In the genomic region with DNA sequence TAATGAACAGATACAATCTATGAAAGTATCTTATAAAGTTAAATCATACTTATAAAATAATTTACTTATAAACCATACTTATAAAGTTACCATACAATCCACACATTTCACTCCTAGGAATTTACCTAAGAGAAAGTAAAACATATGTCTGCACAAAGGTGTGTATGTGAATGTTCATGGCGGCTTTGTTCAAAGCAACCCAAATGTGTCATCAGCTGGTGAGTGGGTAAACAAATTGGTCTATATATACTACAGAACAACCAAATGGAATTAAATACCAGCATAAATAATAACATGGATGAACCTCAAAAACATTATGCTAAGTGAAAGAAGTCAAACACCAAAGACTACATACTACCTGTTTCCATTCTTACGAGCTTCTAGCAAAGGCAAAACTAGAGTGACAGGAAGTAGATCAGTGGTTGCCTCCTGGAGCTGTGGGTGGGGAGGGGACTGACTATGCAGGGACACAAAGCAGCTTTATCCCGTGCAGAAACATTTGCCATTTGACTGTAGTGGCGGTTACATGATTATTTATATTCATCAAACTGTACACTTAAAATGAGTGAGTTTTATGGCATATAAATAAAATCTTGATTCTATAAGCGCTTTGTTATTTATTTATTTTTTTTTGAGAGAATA, we compare ENCODE assay signal across 10 cellular contexts. TPM values are rescaled to one million over a fixed set of nuclear protein-coding genes. Genes with fewer than 3 reads are reported as not detected.
A peak's percentile ranks its signal among the peaks of the same experiment; 100 is the strongest.
DNase-seq lines count a peak whose midpoint lies in the region; ATAC-seq, FAIRE-seq and TF ChIP-seq lines count a peak whose summit lies in the region.
"Had no signal": no experiment of that assay in that cellular context is flagged by ENCODE, and none has a peak within 500 bp of the region (broad histone marks: within the 10 kb centered on the region; RNA-seq: fewer than 3 reads in every experiment).

No MANE protein-coding gene starts in this region.

- H3K36me3 ChIP-seq in vagina, result no peaks in the 10 kb centered on the region
- no peaks in the 10 kb centered on the region for H3K36me3 ChIP-seq in colonic mucosa
- H3K36me3 ChIP-seq in kidney (ENCODE audit: control insufficient read depth in 1 of 2, insufficient read depth in 2 of 2, low read length in 2 of 2), result no peaks in the 10 kb centered on the region

- H3K9me3 Mint-ChIP-seq in activated CD4-positive, alpha-beta memory T cell treated with anti-CD3 and anti-CD28 coated beads, Interleukin-2, amount 10 ng/mL, durations not matched to agents 7 days and 5 days, result peaks cover 4% of the 10 kb centered on the region

- peaks cover 91% of the 10 kb centered on the region for H3K36me3 Mint-ChIP-seq in activated CD4-positive, alpha-beta memory T cell treated with anti-CD3 and anti-CD28 coated beads, Interleukin-2, amount 10 ng/mL, durations not matched to agents 7 days and 5 days (ENCODE audit: low read depth)

- FAIRE-seq in kidney (lab: Jason Lieb, UNC), result no peak

- H3K27me3 ChIP-seq in vagina, result no peaks in the 10 kb centered on the region
- no peaks in the 10 kb centered on the region for H3K27me3 ChIP-seq in colonic mucosa

- H3K4me3 ChIP-seq in vagina (no peak overlapping the region), colonic mucosa (no peak overlapping the region), kidney (ENCODE audit: low read length in 2 of 2) (no peak overlapping the region)

- no peak for TF ChIP-seq POLR2A in vagina (IDR thresholded peaks at IDR 0.05)

- intact Hi-C loops in vagina (cut with DNase I), result no loop called here
- intact Hi-C loops in colonic mucosa (cut with DNase I), result no loop called here
- intact Hi-C loops in kidney (cut with DNase I), result no loop called here

- CTCF ChIA-PET in activated CD4-positive, alpha-beta memory T cell treated with anti-CD3 and anti-CD28 coated beads, Interleukin-2, amount 10 ng/mL, durations not matched to agents 7 days and 5 days (lab: Charles Lee), result interaction anchor here (0.9 to 3.4 kb wide), 12 partner anchors 9 to 65 kb away, joined by 3 to 18 read pairs (median 6); a partner anchor contains a TSS

- H3K27ac Mint-ChIP-seq in activated CD4-positive, alpha-beta memory T cell treated with anti-CD3 and anti-CD28 coated beads, Interleukin-2, amount 10 ng/mL, durations not matched to agents 7 days and 5 days, result peak overlapping the region; percentile 82

- TF ChIP-seq CTCF in vagina (IDR thresholded peaks at IDR 0.05) (no peak), colonic mucosa (IDR thresholded peaks at IDR 0.05) (no peak), kidney (IDR thresholded peaks at IDR 0.05; ENCODE audit: borderline replicate concordance, extremely low read depth, insufficient read depth) (no peak)

- peak overlapping the region; percentile 35 for H3K4me3 Mint-ChIP-seq in activated CD4-positive, alpha-beta memory T cell treated with anti-CD3 and anti-CD28 coated beads, Interleukin-2, amount 10 ng/mL, durations not matched to agents 7 days and 5 days

- peaks cover 85% of the 10 kb centered on the region for H3K4me1 Mint-ChIP-seq in activated CD4-positive, alpha-beta memory T cell treated with anti-CD3 and anti-CD28 coated beads, Interleukin-2, amount 10 ng/mL, durations not matched to agents 7 days and 5 days

- H3K9me3 ChIP-seq in vagina, result no peaks in the 10 kb centered on the region
- no peaks in the 10 kb centered on the region for H3K9me3 ChIP-seq in colonic mucosa
- no peaks in the 10 kb centered on the region for H3K9me3 ChIP-seq in kidney (ENCODE audit: control insufficient read depth in 1 of 2, low read length in 2 of 2)

- POLR2A ChIA-PET in activated CD4-positive, alpha-beta memory T cell treated with anti-CD3 and anti-CD28 coated beads, Interleukin-2, amount 10 ng/mL, durations not matched to agents 7 days and 5 days (lab: Charles Lee), result interaction anchor here (1.0 to 35.8 kb wide), 9 partner anchors 9 to 123 kb away, joined by 3 to 1205 read pairs (median 12); a partner anchor contains a TSS

- H3K27ac ChIP-seq in vagina (peak overlapping the region; percentile 59), colonic mucosa (no peak overlapping the region), kidney (ENCODE audit: low read depth in 2 of 2, low read length in 2 of 2) (no peak overlapping the region)

- no peak overlapping the region for H3K9ac ChIP-seq in colonic mucosa (ENCODE audit: low read depth in 2 of 2, low read length in 2 of 2)
- no peak overlapping the region for H3K9ac ChIP-seq in kidney (ENCODE audit: low read length in 2 of 2)

- H3K4me1 ChIP-seq in vagina (peaks cover 40% of the 10 kb centered on the region), colonic mucosa (no peaks in the 10 kb centered on the region), kidney (ENCODE audit: control insufficient read depth in 1 of 2, insufficient read depth in 1 of 2, low read depth in 1 of 2, low read length in 2 of 2) (peaks cover 0 to 8% of the 10 kb centered on the region in 2 donors)
- H3K4me1 ChIP-seq: Caco-2 had no signal

- ATAC-seq in GM21390 (IDR thresholded peaks at IDR 0.05; ENCODE audit: unreplicated experiment), result no peak

- no peaks in the 10 kb centered on the region for H3K27me3 Mint-ChIP-seq in activated CD4-positive, alpha-beta memory T cell treated with anti-CD3 and anti-CD28 coated beads, Interleukin-2, amount 10 ng/mL, durations not matched to agents 7 days and 5 days

- peak; percentile 60 for DNase-seq in stimulated activated CD4-positive, alpha-beta T cell treated with anti-CD3 and anti-CD28 coated beads, Interleukin-15, amount 100 ng/mL, for 24 hours
- DNase-seq in stimulated activated CD4-positive, alpha-beta T cell treated with anti-CD3 and anti-CD28 coated beads, Interleukin-4, amount 100 ng/mL, for 1 hour, result no peak
- DNase-seq in activated CD4-positive, alpha-beta memory T cell treated with anti-CD3 and anti-CD28 coated beads, Interleukin-2, amount 10 ng/mL, durations not matched to agents 7 days and 5 days, result peak; percentile 62
- DNase-seq in medulla oblongata (ENCODE audit: extremely low spot score) (peak; percentile 42), vagina (ENCODE audit: extremely low spot score in 2 of 2) (no peak), colonic mucosa (no peak), kidney (no peak)
- DNase-seq: Caco-2, RPMI8226 had no signal

RNA-seq across cellular contexts. Expression of a gene that starts 10.6 kb away (rescaled TPM):
- 10 to 100 TPM; 73.6 to 74.3 TPM for total RNA-seq in activated CD4-positive, alpha-beta memory T cell treated with anti-CD3 and anti-CD28 coated beads, Interleukin-2, amount 10 ng/mL, durations not matched to agents 7 days and 5 days
- total RNA-seq in vagina, result 6.9 TPM
- 1 to 10 TPM; 1.5 to 3.1 TPM for total RNA-seq in colonic mucosa
- total RNA-seq in kidney, result 10.9 TPM
- 3.1 TPM for polyA plus RNA-seq in kidney (ENCODE audit: insufficient read depth, low read depth, low replicate concordance)

RNA-seq across cellular contexts. Expression of a gene that starts 39.0 kb away (rescaled TPM):
- total RNA-seq in activated CD4-positive, alpha-beta memory T cell treated with anti-CD3 and anti-CD28 coated beads, Interleukin-2, amount 10 ng/mL, durations not matched to agents 7 days and 5 days, result 100 to 1,000 TPM; 229 TPM
- 44.9 TPM for total RNA-seq in vagina
- 10 to 100 TPM; 23.8 to 50.3 TPM for total RNA-seq in colonic mucosa
- total RNA-seq in kidney, result 17.4 TPM
- 6.9 TPM for polyA plus RNA-seq in kidney (ENCODE audit: insufficient read depth, low read depth, low replicate concordance)

Comparison
In these comparisons a context has a peak if more than half of its experiments do, and no peak if none do; other contexts are left out.
1. DNase-seq: peak in stimulated activated CD4-positive, alpha-beta T cell treated with anti-CD3 and anti-CD28 coated beads, Interleukin-15, amount 100 ng/mL, for 24 hours (single experiment), activated CD4-positive, alpha-beta memory T cell treated with anti-CD3 and anti-CD28 coated beads, Interleukin-2, amount 10 ng/mL, durations not matched to agents 7 days and 5 days (single experiment) and medulla oblongata (single experiment); none in stimulated activated CD4-positive, alpha-beta T cell treated with anti-CD3 and anti-CD28 coated beads, Interleukin-4, amount 100 ng/mL, for 1 hour (single experiment), vagina (0 of 2), colonic mucosa (single experiment) and kidney (single experiment).